In the genomic region with DNA sequence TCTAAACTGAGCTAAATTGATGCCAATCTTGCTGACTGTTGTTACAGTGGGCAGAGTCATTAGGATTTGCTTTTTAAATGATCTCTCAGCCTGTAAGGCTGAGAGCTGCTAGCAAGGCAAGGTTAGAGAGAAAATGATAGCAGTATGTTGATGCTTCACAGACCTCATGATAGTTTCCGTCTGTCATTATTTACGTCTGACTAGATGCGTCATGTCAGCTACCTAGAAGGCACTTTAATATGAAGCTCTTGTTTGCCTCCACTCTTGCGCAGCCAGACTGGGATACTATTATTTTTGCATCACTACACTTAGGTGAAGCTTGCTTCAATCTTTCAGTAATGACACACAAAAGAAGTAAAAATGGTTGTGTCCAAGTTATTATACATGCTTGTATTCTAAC, we compare ENCODE assay signal across 12 cellular contexts.
DNase-seq lines count a peak whose midpoint lies in the region; TF ChIP-seq lines count a peak whose summit lies in the region.
"Had no signal": no experiment of that assay in that cellular context is flagged by ENCODE, and none has a peak within 500 bp of the region (broad histone marks: within the 10 kb centered on the region; RNA-seq: fewer than 3 reads in every experiment).

No MANE protein-coding gene starts in this region.

- H3K4me1 Mint-ChIP-seq in brain: peaks cover 39% of the 10 kb centered on the region

- H3K27me3 Mint-ChIP-seq in brain: no peaks in the 10 kb centered on the region

- in situ Hi-C loops in ACHN (cut with HindIII; ENCODE audit: low pct_ligation_motif_present, low pct_unique_long_range_greater_than_20kb, low sequenced_read_pairs) (no loop called here), G401 (cut with HindIII; ENCODE audit: low sequenced_read_pairs) (no loop called here)

- no peak for TF ChIP-seq CTCF in brain (conservative IDR thresholded peaks at IDR 0.05)

- no peaks in the 10 kb centered on the region for H3K36me3 Mint-ChIP-seq in brain

- no peaks in the 10 kb centered on the region for H3K9me3 Mint-ChIP-seq in brain
- H3K9me3 Mint-ChIP-seq: CD4-positive, alpha-beta T cell; HFFc6 had no signal

- H3K4me3 Mint-ChIP-seq in brain: peak overlapping the region in 1 of 5 experiments; percentile 39
- H3K4me3 Mint-ChIP-seq: CD4-positive, alpha-beta T cell; HFFc6 had no signal

- H3K27ac Mint-ChIP-seq in brain: peak overlapping the region in 3 of 5 experiments; percentile 35 to 70 (median 38)
- H3K27ac Mint-ChIP-seq: CD4-positive, alpha-beta T cell; HFFc6 had no signal

- DNase-seq in NCI-H2227 (lab: John Stamatoyannopoulos, UW; ENCODE audit: unreplicated experiment) (peak; percentile 38), NCI-H2227 treated with DMSO at 0.1 percent for 48 hours (lab: John Stamatoyannopoulos, UW) (peak; percentile 60), retina (peak; percentile 36), ACHN (no peak), G401 (ENCODE audit: low spot score) (no peak)
- DNase-seq: AML-193; Caco-2; CD4-positive, alpha-beta T cell; GOT3; H7; HFFc6 had no signal

Comparison
In these comparisons a context has a peak if more than half of its experiments do, and no peak if none do; other contexts are left out.
1. DNase-seq: peak in NCI-H2227 (single experiment), NCI-H2227 treated with DMSO at 0.1 percent for 48 hours (single experiment) and retina (single experiment); none in ACHN (single experiment) and G401 (single experiment).